In genomic region chr12:126581655-126582054, GRCh38 we compare ENCODE assay signal across 20 cellular contexts.
DNase-seq lines count a peak whose midpoint lies in the region; ATAC-seq, FAIRE-seq and TF ChIP-seq lines count a peak whose summit lies in the region.
"Had no signal": no experiment of that assay in that cellular context is flagged by ENCODE, and none has a peak within 500 bp of the region (broad histone marks: within the 10 kb centered on the region; RNA-seq: fewer than 3 reads in every experiment).

No MANE protein-coding gene starts in this region.

- H3K27me3 ChIP-seq in hepatocyte, result no peaks in the 10 kb centered on the region
- H3K27me3 ChIP-seq in pancreas, result no peaks in the 10 kb centered on the region
- H3K27me3 ChIP-seq: BE2C; BLaER1 treated with 17β-estradiol and CSF1 and Interleukin-3, amounts not matched to agents 10 nM and 100 nM had no signal

- ATAC-seq in pancreas, result peak in 3 of 4 donors; percentile 24 to 60 (median 40)
- ATAC-seq in HG02798 (IDR thresholded peaks at IDR 0.05; ENCODE audit: poor library complexity, unreplicated experiment), result no peak

- H2AFZ ChIP-seq in hepatocyte, result no peak overlapping the region

- DNase-seq in Ammon's horn (ENCODE audit: low spot score) (peak; percentile 8), hepatocyte (ENCODE audit: low spot score) (no peak), pancreas (no peak), cortex of kidney (lab: John Stamatoyannopoulos, UW) (no peak), NCI-H2107 treated with DMSO at 0.1 percent for 48 hours (lab: John Stamatoyannopoulos, UW; ENCODE audit: unreplicated experiment) (no peak)
- DNase-seq: BE2C; CD4-positive, alpha-beta T cell; CD8-positive, alpha-beta memory T cell; DMS53; DND-41; GOT3; HFFc6 had no signal

- H3K4me1 ChIP-seq in hepatocyte (ENCODE audit: insufficient read depth), result no peaks in the 10 kb centered on the region
- peaks cover 0 to 11% (median 5%) of the 10 kb centered on the region in 3 donors for H3K4me1 ChIP-seq in pancreas
- H3K4me1 ChIP-seq: BE2C; BLaER1 treated with 17β-estradiol and CSF1 and Interleukin-3, amounts not matched to agents 10 nM and 100 nM; HAP-1 had no signal

- no peaks in the 10 kb centered on the region for H3K36me3 ChIP-seq in hepatocyte (replicated peaks; ENCODE audit: insufficient read depth, low read depth)
- H3K36me3 ChIP-seq in pancreas, result no peaks in the 10 kb centered on the region
- H3K36me3 ChIP-seq: BE2C; BLaER1 treated with 17β-estradiol and CSF1 and Interleukin-3, amounts not matched to agents 10 nM and 100 nM; HAP-1 had no signal

- no peak overlapping the region for H3K4me2 ChIP-seq in hepatocyte
- H3K4me2 ChIP-seq: BLaER1 treated with 17β-estradiol and CSF1 and Interleukin-3, amounts not matched to agents 10 nM and 100 nM had no signal

- TF ChIP-seq CTCF in hepatocyte (IDR thresholded peaks at IDR 0.05; ENCODE audit: poor library complexity), result no peak
- no peak for TF ChIP-seq CTCF in pancreas (IDR thresholded peaks at IDR 0.05)

- H3K4me3 ChIP-seq in hepatocyte, result no peak overlapping the region
- H3K4me3 ChIP-seq in pancreas, result no peak overlapping the region
- H3K4me3 ChIP-seq: BLaER1 treated with 17β-estradiol and CSF1 and Interleukin-3, amounts not matched to agents 10 nM and 100 nM; HAP-1 had no signal

- H3K27ac ChIP-seq in hepatocyte, result peak overlapping the region; percentile 25
- no peak overlapping the region for H3K27ac ChIP-seq in pancreas
- H3K27ac ChIP-seq: 22Rv1; BLaER1 treated with 17β-estradiol and CSF1 and Interleukin-3, amounts not matched to agents 10 nM and 100 nM had no signal

- H3K9me2 ChIP-seq in hepatocyte (replicated peaks; ENCODE audit: insufficient read depth), result no peaks in the 10 kb centered on the region

- no peak for FAIRE-seq in pancreas (lab: Jason Lieb, UNC)
- FAIRE-seq: A204.1, G401.6, GM12892, H54 had no signal

- intact Hi-C loops in pancreas (cut with DNase I), result no loop called here

- no peaks in the 10 kb centered on the region for H3K9me3 ChIP-seq in hepatocyte (ENCODE audit: low read depth)
- no peaks in the 10 kb centered on the region for H3K9me3 ChIP-seq in pancreas
- H3K9me3 ChIP-seq: BLaER1 treated with 17β-estradiol and CSF1 and Interleukin-3, amounts not matched to agents 10 nM and 100 nM; HAP-1 had no signal

- no peaks in the 10 kb centered on the region for H3K79me2 ChIP-seq in hepatocyte

- no peaks in the 10 kb centered on the region for H4K20me1 ChIP-seq in hepatocyte (ENCODE audit: insufficient read depth, poor library complexity, severe bottlenecking)
- H4K20me1 ChIP-seq: BLaER1 treated with 17β-estradiol and CSF1 and Interleukin-3, amounts not matched to agents 10 nM and 100 nM had no signal
